Comparison of ENCODE assay signal across 24 cellular contexts in genomic region chr16:57118461-57119084, GRCh38.
"Had no signal": no experiment of that assay in that cellular context is flagged by ENCODE, and none has a peak within 500 bp of the region (broad histone marks: within the 10 kb centered on the region; RNA-seq: fewer than 3 reads in every experiment).

No MANE protein-coding gene starts in this region.

- H3K9me3 Mint-ChIP-seq: activated CD4-positive, alpha-beta memory T cell treated with anti-CD3 and anti-CD28 coated beads, Interleukin-2, amount 10 ng/mL, durations not matched to agents 7 days and 5 days; activated naive CD4-positive, alpha-beta T cell treated with anti-CD3 and anti-CD28 coated beads, Interleukin-2, amount 10 ng/mL, durations not matched to agents 7 days and 5 days; activated naive CD8-positive, alpha-beta T cell treated with anti-CD3 and anti-CD28 coated beads for 36 hours; activated T-helper 17 cell treated with anti-CD3 and anti-CD28 coated beads, Interleukin-2, amount 50 U/mL, for 72 hours had no signal

- H3K36me3 ChIP-seq: cardiac muscle cell had no signal

- H3K36me3 Mint-ChIP-seq: activated naive CD4-positive, alpha-beta T cell treated with anti-CD3 and anti-CD28 coated beads, Interleukin-2, amount 10 ng/mL, durations not matched to agents 7 days and 5 days; activated naive CD8-positive, alpha-beta T cell treated with anti-CD3 and anti-CD28 coated beads for 36 hours had no signal

- H3K27ac Mint-ChIP-seq: activated CD4-positive, alpha-beta memory T cell treated with anti-CD3 and anti-CD28 coated beads, Interleukin-2, amount 10 ng/mL, durations not matched to agents 7 days and 5 days; activated CD4-positive, alpha-beta T cell treated with anti-CD3 and anti-CD28 coated beads for 36 hours; activated naive CD8-positive, alpha-beta T cell treated with anti-CD3 and anti-CD28 coated beads for 36 hours; activated T-helper 17 cell treated with anti-CD3 and anti-CD28 coated beads, Interleukin-2, amount 50 U/mL, for 72 hours had no signal

- H3K4me3 Mint-ChIP-seq: activated CD4-positive, alpha-beta memory T cell treated with anti-CD3 and anti-CD28 coated beads, Interleukin-2, amount 10 ng/mL, durations not matched to agents 7 days and 5 days; activated CD4-positive, alpha-beta T cell treated with anti-CD3 and anti-CD28 coated beads for 36 hours; activated naive CD4-positive, alpha-beta T cell treated with anti-CD3 and anti-CD28 coated beads, Interleukin-2, amount 10 ng/mL, durations not matched to agents 7 days and 5 days; activated naive CD8-positive, alpha-beta T cell treated with anti-CD3 and anti-CD28 coated beads for 36 hours; activated T-helper 17 cell treated with anti-CD3 and anti-CD28 coated beads, Interleukin-2, amount 50 U/mL, for 72 hours had no signal

- ATAC-seq: activated CD4-positive, alpha-beta T cell treated with anti-CD3 and anti-CD28 coated beads for 36 hours; activated T-helper 17 cell treated with anti-CD3 and anti-CD28 coated beads, Interleukin-2, amount 50 U/mL, for 72 hours had no signal

- H3K4me3 ChIP-seq: cardiac muscle cell, SK-N-MC had no signal

- H3K27me3 ChIP-seq: brain microvascular endothelial cell, cardiac muscle cell had no signal

- H3K27ac ChIP-seq: brain microvascular endothelial cell, cardiac muscle cell, SK-N-MC, VCaP had no signal

- DNase-seq: activated CD4-positive, alpha-beta memory T cell treated with anti-CD3 and anti-CD28 coated beads, Interleukin-2, amount 10 ng/mL, durations not matched to agents 7 days and 5 days; activated CD4-positive, alpha-beta T cell treated with anti-CD3 and anti-CD28 coated beads for 36 hours; activated CD4-positive, alpha-beta T cell treated with anti-CD3 and anti-CD28 coated beads, Interleukin-2, amount 50 U/mL, for 1 hour; activated gamma-delta T cell treated with Interleukin-2 at 50 U/mL for 16 hours; activated naive CD4-positive, alpha-beta T cell treated with anti-CD3 and anti-CD28 coated beads, Interleukin-2, amount 10 ng/mL, durations not matched to agents 7 days and 5 days; activated naive CD8-positive, alpha-beta T cell treated with anti-CD3 and anti-CD28 coated beads for 36 hours; activated T-cell treated with anti-CD3 and anti-CD28 coated beads for 4 hours; activated T-cell treated with anti-CD3 and anti-CD28 coated beads, Interleukin-2, amount 50 U/mL, for 48 hours; brain microvascular endothelial cell; NCI-H1092; NCI-H1417 treated with DMSO at 0.1 percent for 48 hours; NCI-H1694; NCI-H2029; NCI-H2107; NCI-H2171 treated with DMSO at 0.1 percent for 48 hours; NCI-H345; NCI-H510A; NCI-H526 treated with DMSO at 0.1 percent for 48 hours; NCI-H82; T-helper 1 cell had no signal

- H3K27me3 Mint-ChIP-seq: activated CD4-positive, alpha-beta memory T cell treated with anti-CD3 and anti-CD28 coated beads, Interleukin-2, amount 10 ng/mL, durations not matched to agents 7 days and 5 days; activated CD4-positive, alpha-beta T cell treated with anti-CD3 and anti-CD28 coated beads for 36 hours; activated naive CD4-positive, alpha-beta T cell treated with anti-CD3 and anti-CD28 coated beads, Interleukin-2, amount 10 ng/mL, durations not matched to agents 7 days and 5 days; activated naive CD8-positive, alpha-beta T cell treated with anti-CD3 and anti-CD28 coated beads for 36 hours; activated T-helper 17 cell treated with anti-CD3 and anti-CD28 coated beads, Interleukin-2, amount 50 U/mL, for 72 hours had no signal
